ENCODE assay signal across 15 cellular contexts in genomic region chr10:121310151-121310711, GRCh38.
A peak's percentile ranks its signal among the peaks of the same experiment; 100 is the strongest.
DNase-seq lines count a peak whose midpoint lies in the region; ATAC-seq and TF ChIP-seq lines count a peak whose summit lies in the region.
"Had no signal": no experiment of that assay in that cellular context is flagged by ENCODE, and none has a peak within 500 bp of the region (broad histone marks: within the 10 kb centered on the region; RNA-seq: fewer than 3 reads in every experiment).

No MANE protein-coding gene starts in this region.

- H3K9me2 ChIP-seq in PC-3 (replicated peaks; ENCODE audit: low read length), result no peaks in the 10 kb centered on the region

- no peak overlapping the region for H3K9ac ChIP-seq in PC-3 (ENCODE audit: low read length)

- POLR2A ChIA-PET in A673 (lab: Charles Lee; ENCODE audit: low non-redundant PET), result no interaction called here
- POLR2A ChIA-PET in PC-3 (lab: Charles Lee; ENCODE audit: unreplicated experiment), result no interaction called here

- H3K4me1 ChIP-seq in A673 (ENCODE audit: insufficient read depth, low read length, poor library complexity, severe bottlenecking) (no peaks in the 10 kb centered on the region), PC-3 (ENCODE audit: insufficient read depth, low read length) (no peaks in the 10 kb centered on the region)

- H3K27ac ChIP-seq in A673 (ENCODE audit: low read depth, low read length, poor library complexity, severe bottlenecking) (no peak overlapping the region), PC-3 (ENCODE audit: low read length) (no peak overlapping the region)

- H3K9me3 ChIP-seq in A673 (ENCODE audit: low read depth, low read length, poor library complexity, severe bottlenecking) (no peaks in the 10 kb centered on the region), PC-3 (ENCODE audit: low read length) (no peaks in the 10 kb centered on the region)

- in situ Hi-C loops in astrocyte of the spinal cord (cut with HindIII; ENCODE audit: low sequenced_read_pairs), result no loop called here

- no peak overlapping the region for H2AFZ ChIP-seq in PC-3 (ENCODE audit: low read length)

- CTCF ChIA-PET in A673 (lab: Charles Lee), result no interaction called here
- CTCF ChIA-PET in PC-3 (lab: Charles Lee), result no interaction called here

- peak; percentile 82 for DNase-seq in DMS79 treated with DMSO at 0.1 percent for 48 hours (lab: John Stamatoyannopoulos, UW)
- DNase-seq in NCI-H146 (lab: John Stamatoyannopoulos, UW), result peak; percentile 98
- peak; percentile 13 for DNase-seq in astrocyte of the spinal cord (ENCODE audit: low read depth, low spot score)
- peak; percentile 93 for DNase-seq in myocyte (ENCODE audit: low read depth)
- DNase-seq in HuH-7 (ENCODE audit: low spot score), result no peak
- no peak for DNase-seq in A673 (ENCODE audit: low spot score)
- DNase-seq in PC-3, result no peak
- DNase-seq: activated CD8-positive, alpha-beta memory T cell treated with anti-CD3 and anti-CD28 coated beads for 24 hours; activated naive CD8-positive, alpha-beta T cell treated with anti-CD3 and anti-CD28 coated beads, Interleukin-2, amount 10 ng/mL, durations not matched to agents 7 days and 5 days; CD4-positive, CD25-positive, alpha-beta regulatory T cell; effector memory CD8-positive, alpha-beta T cell; natural killer cell; stimulated activated naive CD8-positive, alpha-beta T cell treated with anti-CD3 and anti-CD28 coated beads, Interleukin-15, Interleukin-2, amounts not matched to agents 100 U/mL and 50 U/mL, for 24 hours had no signal

- H3K27me3 ChIP-seq in A673 (replicated peaks; ENCODE audit: insufficient read depth, low read depth, low read length, poor library complexity) (peaks cover 36% of the 10 kb centered on the region), PC-3 (ENCODE audit: low read length) (peaks cover 11% of the 10 kb centered on the region; the same call in 1 of the 2 replicates)

- no peaks in the 10 kb centered on the region for H3K79me2 ChIP-seq in PC-3 (ENCODE audit: low read length)

- H3K36me3 ChIP-seq in A673 (ENCODE audit: insufficient read depth, low read length, poor library complexity, severe bottlenecking), result no peaks in the 10 kb centered on the region
- no peaks in the 10 kb centered on the region for H3K36me3 ChIP-seq in PC-3 (ENCODE audit: low read depth, low read length)

- TF ChIP-seq CTCF in astrocyte of the spinal cord (IDR thresholded peaks at IDR 0.05; ENCODE audit: low read depth, low read length) (no peak), A673 (conservative IDR thresholded peaks at IDR 0.05; ENCODE audit: low read depth, low read length) (no peak), PC-3 (conservative IDR thresholded peaks at IDR 0.05; ENCODE audit: low read depth, low read length) (no peak)

- ATAC-seq in HG02678 (IDR thresholded peaks at IDR 0.05; ENCODE audit: unreplicated experiment), result no peak
- no peak for ATAC-seq in PC-3
- ATAC-seq: effector memory CD8-positive, alpha-beta T cell; K562; natural killer cell; stimulated activated naive CD8-positive, alpha-beta T cell treated with anti-CD3 and anti-CD28 coated beads, Interleukin-15, Interleukin-2, amounts not matched to agents 100 U/mL and 50 U/mL, for 24 hours had no signal

- intact Hi-C loops in A673 (cut with micrococcal nuclease; ENCODE audit: unreplicated experiment) (no loop called here), PC-3 (cut with micrococcal nuclease) (no loop called here)

- no peak overlapping the region for H3K4me2 ChIP-seq in PC-3 (ENCODE audit: low read length)

- BruUV-seq in A673 (replicated peaks; lab: Mats Ljungman, UMichigan), result no TSS peak
- BruUV-seq in PC-3 (replicated peaks; lab: Mats Ljungman, UMichigan), result no TSS peak

- H3K4me3 ChIP-seq in astrocyte of the spinal cord (ENCODE audit: low read depth, low read length) (no peak overlapping the region), A673 (ENCODE audit: low read depth, low read length, poor library complexity, severe bottlenecking) (no peak overlapping the region), PC-3 (ENCODE audit: low read length) (no peak overlapping the region)
- H3K4me3 ChIP-seq: K562 had no signal

- H4K20me1 ChIP-seq in PC-3 (ENCODE audit: low read length), result no peaks in the 10 kb centered on the region

- no peaks in the 10 kb centered on the region for H3F3A ChIP-seq in PC-3 (ENCODE audit: low read length, unreplicated experiment)

Comparison
In these comparisons a context has a peak if more than half of its experiments do, and no peak if none do; other contexts are left out.
1. DNase-seq: peak in DMS79 treated with DMSO at 0.1 percent for 48 hours (single experiment), NCI-H146 (single experiment), astrocyte of the spinal cord (single experiment) and myocyte (single experiment); none in HuH-7 (single experiment), A673 (single experiment) and PC-3 (single experiment).